ENCODE assay signal across 18 cellular contexts in genomic region chr4:104472766-104473165, GRCh38. TPM values are rescaled to one million over a fixed set of nuclear protein-coding genes. Genes with fewer than 3 reads are reported as not detected.
DNase-seq lines count a peak whose midpoint lies in the region; ATAC-seq, FAIRE-seq and TF ChIP-seq lines count a peak whose summit lies in the region.
"Had no signal": no experiment of that assay in that cellular context is flagged by ENCODE, and none has a peak within 500 bp of the region (broad histone marks: within the 10 kb centered on the region; RNA-seq: fewer than 3 reads in every experiment).

No MANE protein-coding gene starts in this region.

- ATAC-seq in GM18517 (IDR thresholded peaks at IDR 0.05; ENCODE audit: unreplicated experiment) (peak; percentile 48), HG02610 (IDR thresholded peaks at IDR 0.05; ENCODE audit: unreplicated experiment) (peak; percentile 61), HG03565 (IDR thresholded peaks at IDR 0.05; ENCODE audit: unreplicated experiment) (peak; percentile 80), GM12878 (peak; percentile 80)
- ATAC-seq: HepG2 had no signal

- no peak overlapping the region for H3K4me2 ChIP-seq in GM12878 (ENCODE audit: control insufficient read depth, insufficient read depth)

- no TSS peak for BruUV-seq in GM12878 (replicated peaks; lab: Mats Ljungman, UMichigan)

- SMC1A ChIA-PET in GM12878 (lab: Charles Lee; ENCODE audit: uncharacterized antibody, unreplicated experiment) = interaction anchor here (0.5 to 4.1 kb wide), 12 partner anchors 11 to 63 kb away, joined by 3 to 16 read pairs (median 4); no protein-coding TSS in a partner anchor

- POLR2A ChIA-PET in GM12878 (lab: Charles Lee) = no interaction called here

- H3K27ac ChIP-seq in GM12878 (ENCODE audit: control insufficient read depth, insufficient read depth) = no peak overlapping the region
- H3K27ac ChIP-seq in coronary artery = no peak overlapping the region
- H3K27ac ChIP-seq: C4-2B had no signal

- RAD21 ChIA-PET in GM12878 (lab: Charles Lee; ENCODE audit: unreplicated experiment) = interaction anchor here (1.1 to 2.3 kb wide), 6 partner anchors 10 to 388 kb away, joined by 3 to 7 read pairs (median 5); no protein-coding TSS in a partner anchor

- no peak for FAIRE-seq in GM12878 (lab: Jason Lieb, UNC)
- FAIRE-seq: GM12892, GM19239, HepG2, HTR-8/SVneo had no signal

- CTCF ChIA-PET in GM12878 (lab: Yijun Ruan, JAX) = interaction anchor here (1.4 to 2.9 kb wide), 2 partner anchors 21 to 388 kb away, joined by 3 to 8 read pairs; no protein-coding TSS in a partner anchor

- intact Hi-C loops in GM12878 (cut with micrococcal nuclease; ENCODE audit: unreplicated experiment) = no loop called here

- no peak for TF ChIP-seq POLR2A in GM12878 (IDR thresholded peaks at IDR 0.05; ENCODE audit: low read depth, low read length)

- WGBS in GM12878 (ENCODE audit: insufficient coverage, insufficient replicate concordance, low lambda C conversion rate, missing lambda C conversion rate) = 40% methylated on average over 1 of the region's 1 CpG

- in situ Hi-C loops in GM12878 (cut with MboI) = no loop called here

- H4K20me1 ChIP-seq in GM12878 (ENCODE audit: control insufficient read depth, insufficient read depth) = no peaks in the 10 kb centered on the region

- H3K79me2 ChIP-seq in GM12878 (ENCODE audit: control insufficient read depth, insufficient read depth, low read length) = no peaks in the 10 kb centered on the region

- H3K4me3 ChIP-seq in GM12878 (no peak overlapping the region), coronary artery (no peak overlapping the region)

- TF ChIP-seq RAD21 in GM12878 (IDR thresholded peaks at IDR 0.05; ENCODE audit: insufficient read depth, low read depth, low read length) = no peak

- no peaks in the 10 kb centered on the region; a peak in 1 of 4 replicates for H3K36me3 ChIP-seq in GM12878 (ENCODE audit: control insufficient read depth in 2 of 2, insufficient read depth in 2 of 2, low read length in 1 of 2)
- H3K36me3 ChIP-seq: BE2C had no signal

- no peak for TF ChIP-seq EP300 in GM12878 (IDR thresholded peaks at IDR 0.05; ENCODE audit: borderline replicate concordance in 1 of 2, control insufficient read depth in 1 of 2, low read depth in 2 of 2, low read length in 2 of 2)

- TF ChIP-seq CTCF in GM12878 (IDR thresholded peaks at IDR 0.05 in 2 of 3, conservative IDR thresholded peaks at IDR 0.05 in 1 of 3; ENCODE audit: control insufficient read depth in 2 of 3, extremely low read depth in 1 of 3, insufficient read depth in 1 of 3, low read depth in 3 of 3, low read length in 3 of 3) (no peak), coronary artery (IDR thresholded peaks at IDR 0.05) (no peak)

- H3K27me3 ChIP-seq in GM12878 (replicated peaks in 1 of 2; ENCODE audit: control insufficient read depth in 2 of 2, insufficient read depth in 2 of 2, low read length in 1 of 2) = no peaks in the 10 kb centered on the region
- H3K27me3 ChIP-seq: BE2C had no signal

- H3K9ac ChIP-seq in GM12878 (ENCODE audit: control insufficient read depth, insufficient read depth, low read length) = no peak overlapping the region

- peaks cover 2% of the 10 kb centered on the region; the same call in 2 of the 3 replicates for H3K9me3 ChIP-seq in GM12878 (replicated peaks; ENCODE audit: control insufficient read depth, insufficient read depth, low read length)
- H3K9me3 ChIP-seq: BE2C had no signal

- no peaks in the 10 kb centered on the region for H3K4me1 ChIP-seq in GM12878 (ENCODE audit: control insufficient read depth, insufficient read depth, low read length)
- H3K4me1 ChIP-seq: BE2C had no signal

- no peak overlapping the region for H2AFZ ChIP-seq in GM12878 (ENCODE audit: control insufficient read depth, low read depth, low read length)

- DNase-seq in GM12878 (ENCODE audit: low read depth, low spot score) (no peak), GDM1 (lab: John Stamatoyannopoulos, UW) (no peak), NCI-H2029 treated with DMSO at 0.1 percent for 48 hours (lab: John Stamatoyannopoulos, UW) (no peak), coronary artery (ENCODE audit: low spot score) (no peak), 8988T (no peak)
- DNase-seq: BE2C; CD4-positive, alpha-beta memory T cell; DMS79; HCEC 1CT; HFFc6 had no signal

TF ChIP-seq in GM12878, 131 proteins besides CTCF, POLR2A, EP300 and RAD21 (continues in another document):
- TF ChIP-seq STAT1 (conservative IDR thresholded peaks at IDR 0.05) = no peak
- TF ChIP-seq, protein P1, sequence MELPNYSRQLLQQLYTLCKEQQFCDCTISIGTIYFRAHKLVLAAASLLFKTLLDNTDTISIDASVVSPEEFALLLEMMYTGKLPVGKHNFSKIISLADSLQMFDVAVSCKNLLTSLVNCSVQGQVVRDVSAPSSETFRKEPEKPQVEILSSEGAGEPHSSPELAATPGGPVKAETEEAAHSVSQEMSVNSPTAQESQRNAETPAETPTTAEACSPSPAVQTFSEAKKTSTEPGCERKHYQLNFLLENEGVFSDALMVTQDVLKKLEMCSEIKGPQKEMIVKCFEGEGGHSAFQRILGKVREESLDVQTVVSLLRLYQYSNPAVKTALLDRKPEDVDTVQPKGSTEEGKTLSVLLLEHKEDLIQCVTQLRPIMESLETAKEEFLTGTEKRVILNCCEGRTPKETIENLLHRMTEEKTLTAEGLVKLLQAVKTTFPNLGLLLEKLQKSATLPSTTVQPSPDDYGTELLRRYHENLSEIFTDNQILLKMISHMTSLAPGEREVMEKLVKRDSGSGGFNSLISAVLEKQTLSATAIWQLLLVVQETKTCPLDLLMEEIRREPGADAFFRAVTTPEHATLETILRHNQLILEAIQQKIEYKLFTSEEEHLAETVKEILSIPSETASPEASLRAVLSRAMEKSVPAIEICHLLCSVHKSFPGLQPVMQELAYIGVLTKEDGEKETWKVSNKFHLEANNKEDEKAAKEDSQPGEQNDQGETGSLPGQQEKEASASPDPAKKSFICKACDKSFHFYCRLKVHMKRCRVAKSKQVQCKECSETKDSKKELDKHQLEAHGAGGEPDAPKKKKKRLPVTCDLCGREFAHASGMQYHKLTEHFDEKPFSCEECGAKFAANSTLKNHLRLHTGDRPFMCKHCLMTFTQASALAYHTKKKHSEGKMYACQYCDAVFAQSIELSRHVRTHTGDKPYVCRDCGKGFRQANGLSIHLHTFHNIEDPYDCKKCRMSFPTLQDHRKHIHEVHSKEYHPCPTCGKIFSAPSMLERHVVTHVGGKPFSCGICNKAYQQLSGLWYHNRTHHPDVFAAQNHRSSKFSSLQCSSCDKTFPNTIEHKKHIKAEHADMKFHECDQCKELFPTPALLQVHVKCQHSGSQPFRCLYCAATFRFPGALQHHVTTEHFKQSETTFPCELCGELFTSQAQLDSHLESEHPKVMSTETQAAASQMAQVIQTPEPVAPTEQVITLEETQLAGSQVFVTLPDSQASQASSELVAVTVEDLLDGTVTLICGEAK (IDR thresholded peaks at IDR 0.05; ENCODE audit: borderline replicate concordance) = no peak
- no peak for TF ChIP-seq CREB1 (IDR thresholded peaks at IDR 0.05; ENCODE audit: low read depth)
- TF ChIP-seq NBN (IDR thresholded peaks at IDR 0.05) = no peak
- no peak for TF ChIP-seq PAX8 (IDR thresholded peaks at IDR 0.05)
- TF ChIP-seq, protein P2, sequence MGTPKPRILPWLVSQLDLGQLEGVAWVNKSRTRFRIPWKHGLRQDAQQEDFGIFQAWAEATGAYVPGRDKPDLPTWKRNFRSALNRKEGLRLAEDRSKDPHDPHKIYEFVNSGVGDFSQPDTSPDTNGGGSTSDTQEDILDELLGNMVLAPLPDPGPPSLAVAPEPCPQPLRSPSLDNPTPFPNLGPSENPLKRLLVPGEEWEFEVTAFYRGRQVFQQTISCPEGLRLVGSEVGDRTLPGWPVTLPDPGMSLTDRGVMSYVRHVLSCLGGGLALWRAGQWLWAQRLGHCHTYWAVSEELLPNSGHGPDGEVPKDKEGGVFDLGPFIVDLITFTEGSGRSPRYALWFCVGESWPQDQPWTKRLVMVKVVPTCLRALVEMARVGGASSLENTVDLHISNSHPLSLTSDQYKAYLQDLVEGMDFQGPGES (IDR thresholded peaks at IDR 0.05) = no peak

RNA-seq across cellular contexts. Expression of gene CXXC4, which starts 21.9 kb away (rescaled TPM):
- 16.2 and 18.9 TPM in 2 replicates for total RNA-seq in GM12878 (2013; cell fraction: nucleolus; rRNA removed)
- 7.4 and 9.8 TPM in 2 replicates for total RNA-seq in GM12878 (2014; rRNA removed)
- 10.8 and 12.1 TPM in 2 replicates for total RNA-seq in GM12878 (2014; rRNA removed; fragmentation: Illumina TruSeq; extraction: Trizol)
- 11.1 and 12.0 TPM in 2 replicates for total RNA-seq in GM12878 (2021)
- polyA plus RNA-seq in GM12878 (2011; ENCODE audit: low read depth) = 1.3 TPM
- polyA plus RNA-seq in GM12878 (2011; rRNA removed) = 8.2 and 11.1 TPM in 2 replicates
- polyA plus RNA-seq in GM12878 (2011; cell fraction: cytosol; rRNA removed) = 2.6 and 2.9 TPM in 2 replicates
- 10.5 and 11.0 TPM in 2 replicates for polyA plus RNA-seq in GM12878 (2011; cell fraction: nucleus; rRNA removed)
- polyA plus RNA-seq in GM12878 (2012) = 2.8 and 3.5 TPM in 2 replicates
- polyA plus RNA-seq in GM12878 (2014; fragmentation: Illumina TruSeq; extraction: Trizol) = 10.8 and 13.2 TPM in 2 replicates
- 10 to 100 TPM in 1 of 2 experiments, 1 to 10 TPM in 1; 4.2 to 17.0 TPM for polyA plus RNA-seq in GM12878 (2014; fragmentation: Nextera tagmentation; extraction: Ambion mirVana)
- polyA plus RNA-seq in GM12878 (2014; rRNA removed) = 6.1 and 6.2 TPM in 2 replicates
- 1 to 10 TPM; 6.4 to 7.4 TPM for polyA plus RNA-seq in GM12878 (2016; fragmentation: Nextera tagmentation; extraction: Ambion mirVana)
- polyA minus RNA-seq in GM12878 (2011; rRNA and poly(A)+ RNA removed) = 6.9 and 8.4 TPM in 2 replicates
- 4.3 and 4.8 TPM in 2 replicates for polyA minus RNA-seq in GM12878 (2011; cell fraction: cytosol; rRNA and poly(A)+ RNA removed)
- polyA minus RNA-seq in GM12878 (2011; cell fraction: nucleus; rRNA and poly(A)+ RNA removed) = 7.5 and 14.7 TPM in 2 replicates
- total RNA-seq: HepG2, HFFc6 had no signal
- polyA plus RNA-seq: CD4-positive, alpha-beta memory T cell; HepG2 had no signal
